Comparison of ENCODE assay signal across 34 cellular contexts in the genomic region with DNA sequence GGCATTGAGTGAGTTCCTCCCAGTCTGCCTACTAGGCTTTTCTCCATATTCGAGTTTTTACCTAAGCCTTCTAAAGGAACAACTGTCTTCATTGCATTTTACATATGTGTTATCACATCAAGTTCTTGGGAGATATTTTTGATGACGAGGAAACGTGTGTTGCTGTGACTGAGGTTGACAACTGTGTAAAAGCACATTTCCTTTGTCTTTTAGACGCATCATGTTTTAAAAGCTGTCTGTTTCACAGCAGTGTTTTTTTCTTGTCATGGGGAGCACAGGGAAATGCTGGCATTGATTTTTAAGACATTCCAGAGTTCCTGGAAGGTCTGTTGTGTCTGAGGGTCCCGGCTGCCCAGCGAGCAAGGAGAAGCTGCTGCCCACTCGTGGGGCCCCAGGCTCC.
"Had no signal": no experiment of that assay in that cellular context is flagged by ENCODE, and none has a peak within 500 bp of the region (broad histone marks: within the 10 kb centered on the region; RNA-seq: fewer than 3 reads in every experiment).

No MANE protein-coding gene starts in this region.

- H3K4me3 ChIP-seq: adrenal gland, body of pancreas, breast epithelium had no signal

- H3K27ac ChIP-seq: adrenal gland, body of pancreas, brain microvascular endothelial cell, breast epithelium, VCaP had no signal

- H3K4me1 ChIP-seq: adrenal gland, body of pancreas, breast epithelium had no signal

- H3K36me3 ChIP-seq: adrenal gland, brain microvascular endothelial cell, breast epithelium had no signal

- H3K27me3 ChIP-seq: adrenal gland, body of pancreas, brain microvascular endothelial cell, breast epithelium had no signal

- FAIRE-seq: astrocyte, TTC549 had no signal

- H3K9me3 ChIP-seq: adrenal gland, body of pancreas, breast epithelium had no signal

- ATAC-seq: activated CD8-positive, alpha-beta T cell treated with anti-CD3 and anti-CD28 coated beads for 36 hours; activated naive CD4-positive, alpha-beta T cell treated with anti-CD3 and anti-CD28 coated beads, Interleukin-2, amount 50 U/mL, for 72 hours; activated T-cell treated with anti-CD3 and anti-CD28 coated beads, Interleukin-2, amount 50 U/mL, for 4 hours; activated T-cell treated with anti-CD3 and anti-CD28 coated beads, Interleukin-2, amount 50 U/mL, for 72 hours; activated T-helper 17 cell treated with anti-CD3 and anti-CD28 coated beads, Interleukin-2, amount 50 U/mL, for 72 hours; body of pancreas had no signal

- DNase-seq: activated B cell treated with CpG ODN at 0.5 μM for 24 hours; activated CD4-positive, alpha-beta memory T cell treated with anti-CD3 and anti-CD28 coated beads for 36 hours; activated CD4-positive, alpha-beta T cell treated with anti-CD3 and anti-CD28 coated beads for 4 hours; activated CD4-positive, alpha-beta T cell treated with anti-CD3 and anti-CD28 coated beads, Interleukin-2, amount 10 ng/mL, durations not matched to agents 24 days and 14 days; activated CD4-positive, alpha-beta T cell treated with anti-CD3 and anti-CD28 coated beads, Interleukin-2, amount 50 U/mL, for 1 hour; activated CD4-positive, alpha-beta T cell treated with anti-CD3 and anti-CD28 coated beads, Interleukin-2, amount 50 U/mL, for 4 hours; activated CD4-positive, CD25-positive, alpha-beta regulatory T cell treated with anti-CD3 and anti-CD28 coated beads, Interleukin-2, amount 50 U/mL, for 72 hours; activated CD8-positive, alpha-beta memory T cell treated with anti-CD3 and anti-CD28 coated beads, Interleukin-2, amount 50 U/mL, for 4 hours; activated CD8-positive, alpha-beta T cell treated with anti-CD3 and anti-CD28 coated beads for 36 hours; activated effector memory CD4-positive, alpha-beta T cell treated with anti-CD3 and anti-CD28 coated beads, Interleukin-2, amount 50 U/mL, for 16 hours; activated gamma-delta T cell treated with Interleukin-2 at 50 U/mL for 16 hours; activated naive CD4-positive, alpha-beta T cell; activated naive CD4-positive, alpha-beta T cell treated with anti-CD3 and anti-CD28 coated beads for 36 hours; activated naive CD4-positive, alpha-beta T cell treated with anti-CD3 and anti-CD28 coated beads, Interleukin-2, amount 50 U/mL, for 16 hours; activated naive CD8-positive, alpha-beta T cell treated with anti-CD3 and anti-CD28 coated beads for 36 hours; activated T-cell treated with anti-CD3 and anti-CD28 coated beads for 4 hours; activated T-cell treated with anti-CD3 and anti-CD28 coated beads, Interleukin-2, amount 50 U/mL, for 1 hour; activated T-cell treated with anti-CD3 and anti-CD28 coated beads, Interleukin-2, amount 50 U/mL, for 4 hours; activated T-cell treated with anti-CD3 and anti-CD28 coated beads, Interleukin-2, amount 50 U/mL, for 72 hours; adrenal gland; amniotic stem cell; aorta; body of pancreas; brain microvascular endothelial cell; central memory CD4-positive, alpha-beta T cell; T-helper 1 cell; T-helper 2 cell; T-helper 9 cell had no signal
